ENCODE assay signal across 10 cellular contexts in genomic region chr1:20472860-20473711, GRCh38. TPM values are rescaled to one million over a fixed set of nuclear protein-coding genes. Genes with fewer than 3 reads are reported as not detected.
A peak's percentile ranks its signal among the peaks of the same experiment; 100 is the strongest.
DNase-seq lines count a peak whose midpoint lies in the region; ATAC-seq and TF ChIP-seq lines count a peak whose summit lies in the region.
"Had no signal": no experiment of that assay in that cellular context is flagged by ENCODE, and none has a peak within 500 bp of the region (broad histone marks: within the 10 kb centered on the region; RNA-seq: fewer than 3 reads in every experiment).

No MANE protein-coding gene starts in this region.

- H3K36me3 ChIP-seq in GM23338 (ENCODE audit: insufficient read depth) = no peaks in the 10 kb centered on the region
- no peaks in the 10 kb centered on the region for H3K36me3 ChIP-seq in left ventricle myocardium inferior
- H3K36me3 ChIP-seq in CD8-positive, alpha-beta memory T cell (ENCODE audit: insufficient read depth, low read length) = no peaks in the 10 kb centered on the region
- H3K36me3 ChIP-seq: thoracic aorta had no signal

- H3K9me2 ChIP-seq in GM23338 (ENCODE audit: insufficient read depth) = no peaks in the 10 kb centered on the region

- peak overlapping the region; percentile 57 for H2AFZ ChIP-seq in GM23338

- peak overlapping the region; percentile 68 for H3K4me3 Mint-ChIP-seq in GM23338
- H3K4me3 Mint-ChIP-seq in WTC11 = peak overlapping the region; percentile 54
- no peak overlapping the region for H3K4me3 Mint-ChIP-seq in CD8-positive, alpha-beta memory T cell

- H3K9me3 ChIP-seq in left ventricle myocardium inferior (replicated peaks) = no peaks in the 10 kb centered on the region
- no peaks in the 10 kb centered on the region for H3K9me3 ChIP-seq in CD8-positive, alpha-beta memory T cell (ENCODE audit: low read length)
- H3K9me3 ChIP-seq: thoracic aorta had no signal

- no peaks in the 10 kb centered on the region for H3K79me2 ChIP-seq in GM23338 (replicated peaks; ENCODE audit: insufficient read depth)

- H3K4me3 ChIP-seq in GM23338 = peak overlapping the region; percentile 45
- H3K4me3 ChIP-seq in left ventricle myocardium inferior = no peak overlapping the region
- no peak overlapping the region for H3K4me3 ChIP-seq in CD8-positive, alpha-beta memory T cell (ENCODE audit: low read length)
- H3K4me3 ChIP-seq: thoracic aorta had no signal

- H3K27me3 ChIP-seq in GM23338 (ENCODE audit: insufficient read depth) (peaks cover 13% of the 10 kb centered on the region; the same call in 1 of the 2 replicates), left ventricle myocardium inferior (ENCODE audit: low read depth) (peaks cover 64% of the 10 kb centered on the region)
- H3K27me3 ChIP-seq in CD8-positive, alpha-beta memory T cell (ENCODE audit: insufficient read depth, low read length, poor library complexity, severe bottlenecking) = peaks cover 23% of the 10 kb centered on the region

- H3K27ac Mint-ChIP-seq in GM23338 = peak overlapping the region; percentile 89; the same call in 1 of the 2 replicates
- peak overlapping the region; percentile 60 for H3K27ac Mint-ChIP-seq in WTC11
- H3K27ac Mint-ChIP-seq in CD8-positive, alpha-beta memory T cell = no peak overlapping the region

- no peaks in the 10 kb centered on the region for H3K36me3 Mint-ChIP-seq in GM23338 (ENCODE audit: low read depth)
- no peaks in the 10 kb centered on the region for H3K36me3 Mint-ChIP-seq in WTC11
- no peaks in the 10 kb centered on the region for H3K36me3 Mint-ChIP-seq in CD8-positive, alpha-beta memory T cell

- DNase-seq in GM23338 (ENCODE audit: low spot score) = peak; percentile 95
- peak; percentile 87 for DNase-seq in WTC11 (ENCODE audit: low spot score)
- peak; percentile 70 for DNase-seq in left ventricle myocardium inferior
- DNase-seq in renal cortical epithelial cell (ENCODE audit: low read depth) = peak; percentile 61
- no peak for DNase-seq in NCI-H2196 (lab: John Stamatoyannopoulos, UW; ENCODE audit: unreplicated experiment)
- no peak for DNase-seq in CD8-positive, alpha-beta memory T cell
- DNase-seq: mammary epithelial cell had no signal

- peaks cover 20% of the 10 kb centered on the region for H3K27me3 Mint-ChIP-seq in GM23338 (ENCODE audit: insufficient read depth, low read depth, poor library complexity)
- H3K27me3 Mint-ChIP-seq in WTC11 (ENCODE audit: low read depth) = peaks cover 21% of the 10 kb centered on the region
- H3K27me3 Mint-ChIP-seq in CD8-positive, alpha-beta memory T cell = peaks cover 46 to 74% of the 10 kb centered on the region in 2 donors

- CTCF ChIA-PET in WTC11 (lab: Charles Lee) = interaction anchor here (0.8 to 2.2 kb wide), 8 partner anchors 10 to 745 kb away, joined by 3 to 15 read pairs (median 5); no protein-coding TSS in a partner anchor
- CTCF ChIA-PET in CD8-positive, alpha-beta memory T cell (lab: Charles Lee) = no interaction called here

- no peaks in the 10 kb centered on the region for H3K9me3 Mint-ChIP-seq in GM23338
- no peaks in the 10 kb centered on the region for H3K9me3 Mint-ChIP-seq in WTC11
- no peaks in the 10 kb centered on the region for H3K9me3 Mint-ChIP-seq in CD8-positive, alpha-beta memory T cell

- H3K4me1 ChIP-seq in GM23338 (ENCODE audit: insufficient read depth) (peaks cover 32% of the 10 kb centered on the region), left ventricle myocardium inferior (peaks cover 24% of the 10 kb centered on the region)
- H3K4me1 ChIP-seq in CD8-positive, alpha-beta memory T cell (ENCODE audit: insufficient read depth, low read length) = no peaks in the 10 kb centered on the region

- peak overlapping the region; percentile 75 for H3K4me2 ChIP-seq in GM23338

- no peak overlapping the region for H3K27ac ChIP-seq in GM23338 (ENCODE audit: low read depth)
- no peak overlapping the region for H3K27ac ChIP-seq in left ventricle myocardium inferior (replicated peaks)
- H3K27ac ChIP-seq in CD8-positive, alpha-beta memory T cell (ENCODE audit: low read depth, low read length) = no peak overlapping the region
- H3K27ac ChIP-seq: thoracic aorta had no signal

- POLR2A ChIA-PET in WTC11 (lab: Charles Lee) = interaction anchor here (1.4 kb wide), 1 partner anchor 11 kb away, joined by 7 read pairs; no protein-coding TSS in a partner anchor
- POLR2A ChIA-PET in CD8-positive, alpha-beta memory T cell (lab: Charles Lee) = no interaction called here

- no peaks in the 10 kb centered on the region for H4K20me1 ChIP-seq in GM23338 (replicated peaks; ENCODE audit: insufficient read depth)

- no peaks in the 10 kb centered on the region for H3F3A ChIP-seq in GM23338 (replicated peaks; ENCODE audit: low read depth)

- ATAC-seq in GM23338 = peak; percentile 83
- ATAC-seq in WTC11 = peak; percentile 87
- ATAC-seq in HG03196 (IDR thresholded peaks at IDR 0.05; ENCODE audit: unreplicated experiment) = no peak
- no peak for ATAC-seq in GM21786 (IDR thresholded peaks at IDR 0.05; ENCODE audit: unreplicated experiment)

- intact Hi-C loops in left ventricle myocardium inferior (cut with micrococcal nuclease) = no loop called here

- peaks cover 40% of the 10 kb centered on the region for H3K4me1 Mint-ChIP-seq in GM23338
- H3K4me1 Mint-ChIP-seq in WTC11 = peaks cover 42% of the 10 kb centered on the region
- no peaks in the 10 kb centered on the region for H3K4me1 Mint-ChIP-seq in CD8-positive, alpha-beta memory T cell

- TF ChIP-seq CTCF in GM23338 (conservative IDR thresholded peaks at IDR 0.05; ENCODE audit: low read depth in 2 of 2) (no peak), WTC11 (IDR thresholded peaks at IDR 0.05) (no peak), left ventricle myocardium inferior (IDR thresholded peaks at IDR 0.05; ENCODE audit: borderline replicate concordance) (no peak)

TF ChIP-seq in GM23338, 12 proteins besides CTCF, POLR2A, EP300 and RAD21:
- TF ChIP-seq JUNB (IDR thresholded peaks at IDR 0.05; ENCODE audit: unreplicated experiment) (no peak), ZNF331 (CRISPR knock-in tag; IDR thresholded peaks at IDR 0.05; ENCODE audit: low read depth) (no peak), POLR2AphosphoS5 (IDR thresholded peaks at IDR 0.05; ENCODE audit: low read depth) (peak; percentile 72)

TF ChIP-seq in WTC11, 78 proteins besides CTCF, POLR2A, EP300 and RAD21:
- TF ChIP-seq, protein P1, sequence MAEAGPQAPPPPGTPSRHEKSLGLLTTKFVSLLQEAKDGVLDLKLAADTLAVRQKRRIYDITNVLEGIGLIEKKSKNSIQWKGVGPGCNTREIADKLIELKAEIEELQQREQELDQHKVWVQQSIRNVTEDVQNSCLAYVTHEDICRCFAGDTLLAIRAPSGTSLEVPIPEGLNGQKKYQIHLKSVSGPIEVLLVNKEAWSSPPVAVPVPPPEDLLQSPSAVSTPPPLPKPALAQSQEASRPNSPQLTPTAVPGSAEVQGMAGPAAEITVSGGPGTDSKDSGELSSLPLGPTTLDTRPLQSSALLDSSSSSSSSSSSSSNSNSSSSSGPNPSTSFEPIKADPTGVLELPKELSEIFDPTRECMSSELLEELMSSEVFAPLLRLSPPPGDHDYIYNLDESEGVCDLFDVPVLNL (CRISPR knock-in tag; IDR thresholded peaks at IDR 0.05; ENCODE audit: borderline replicate concordance, low read depth) = no peak
- TF ChIP-seq FOXK1 (CRISPR knock-in tag; IDR thresholded peaks at IDR 0.05) (0 out of 2 replicates have a peak, but pooled peaks have one; percentile 41), SP1 (CRISPR knock-in tag; conservative IDR thresholded peaks at IDR 0.05) (peak; percentile 68), RELA (CRISPR knock-in tag; IDR thresholded peaks at IDR 0.05; ENCODE audit: borderline replicate concordance) (no peak), USF2 (CRISPR knock-in tag; IDR thresholded peaks at IDR 0.05) (0 out of 2 replicates have a peak, but pooled peaks have one; percentile 12), ATF1 (CRISPR knock-in tag; IDR thresholded peaks at IDR 0.05) (no peak), NFE2L1 (CRISPR knock-in tag; IDR thresholded peaks at IDR 0.05) (peak; percentile 45; the same call in 1 of the 2 replicates), JAZF1 (CRISPR knock-in tag; IDR thresholded peaks at IDR 0.05) (no peak), ELF4 (CRISPR knock-in tag; IDR thresholded peaks at IDR 0.05; ENCODE audit: low read depth) (no peak)
- TF ChIP-seq, protein P2, sequence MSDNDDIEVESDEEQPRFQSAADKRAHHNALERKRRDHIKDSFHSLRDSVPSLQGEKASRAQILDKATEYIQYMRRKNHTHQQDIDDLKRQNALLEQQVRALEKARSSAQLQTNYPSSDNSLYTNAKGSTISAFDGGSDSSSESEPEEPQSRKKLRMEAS (CRISPR knock-in tag; IDR thresholded peaks at IDR 0.05) = peak; percentile 66; the same call in 1 of the 2 replicates
- TF ChIP-seq, protein P3, sequence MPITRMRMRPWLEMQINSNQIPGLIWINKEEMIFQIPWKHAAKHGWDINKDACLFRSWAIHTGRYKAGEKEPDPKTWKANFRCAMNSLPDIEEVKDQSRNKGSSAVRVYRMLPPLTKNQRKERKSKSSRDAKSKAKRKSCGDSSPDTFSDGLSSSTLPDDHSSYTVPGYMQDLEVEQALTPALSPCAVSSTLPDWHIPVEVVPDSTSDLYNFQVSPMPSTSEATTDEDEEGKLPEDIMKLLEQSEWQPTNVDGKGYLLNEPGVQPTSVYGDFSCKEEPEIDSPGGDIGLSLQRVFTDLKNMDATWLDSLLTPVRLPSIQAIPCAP (CRISPR knock-in tag; IDR thresholded peaks at IDR 0.05) = no peak

RNA-seq across cellular contexts. Expression of gene CAMK2N1, which starts 12.9 kb away (rescaled TPM):
- total RNA-seq in GM23338 (2014; rRNA removed; shearing (Covaris generic)) = 0.52 and 0.82 TPM in 2 replicates
- 2.9 and 4.6 TPM in 2 replicates for polyA plus RNA-seq in GM23338 (2016; fragmentation: Nextera tagmentation; extraction: Ambion mirVana)
- total RNA-seq in WTC11 (2021) (10.0 to 10.9 TPM (median 10.1 TPM) in 3 replicates), left ventricle myocardium inferior (7.9 TPM), renal cortical epithelial cell (18.6 and 35.8 TPM in 2 replicates)
- total RNA-seq in CD8-positive, alpha-beta memory T cell = 1 to 10 TPM; 2.8 TPM
- 1.7 TPM for polyA plus RNA-seq in CD8-positive, alpha-beta memory T cell

RNA-seq across cellular contexts. Expression of gene MUL1, which starts 34.9 kb away (rescaled TPM):
- 23.7 and 26.2 TPM in 2 replicates for total RNA-seq in GM23338 (2014; rRNA removed; shearing (Covaris generic))
- polyA plus RNA-seq in GM23338 (2016; fragmentation: Nextera tagmentation; extraction: Ambion mirVana) = 8.1 and 8.9 TPM in 2 replicates
- total RNA-seq in WTC11 (2021) (21.0 to 22.2 TPM (median 21.9 TPM) in 3 replicates), left ventricle myocardium inferior (45.0 TPM), renal cortical epithelial cell (31.6 and 66.7 TPM in 2 replicates)
- 10 to 100 TPM; 21.3 to 23.3 TPM for total RNA-seq in CD8-positive, alpha-beta memory T cell
- 42.2 TPM for polyA plus RNA-seq in CD8-positive, alpha-beta memory T cell

Comparison
In these comparisons a context has a peak if more than half of its experiments do, and no peak if none do; other contexts are left out.
1. ATAC-seq: peak in GM23338 (single experiment) and WTC11 (single experiment); none in HG03196 (single experiment) and GM21786 (single experiment).
2. DNase-seq: peak in GM23338 (single experiment), WTC11 (single experiment), left ventricle myocardium inferior (single experiment) and renal cortical epithelial cell (single experiment); none in NCI-H2196 (single experiment) and CD8-positive, alpha-beta memory T cell (0 of 5).
3. H3K27ac Mint-ChIP-seq: peak in GM23338 (single experiment) and WTC11 (single experiment); none in CD8-positive, alpha-beta memory T cell (0 of 8).
4. H3K4me3 Mint-ChIP-seq: peak in GM23338 (single experiment) and WTC11 (single experiment); none in CD8-positive, alpha-beta memory T cell (0 of 7).